Comparison of ENCODE assay signal across 36 cellular contexts in the genomic region with DNA sequence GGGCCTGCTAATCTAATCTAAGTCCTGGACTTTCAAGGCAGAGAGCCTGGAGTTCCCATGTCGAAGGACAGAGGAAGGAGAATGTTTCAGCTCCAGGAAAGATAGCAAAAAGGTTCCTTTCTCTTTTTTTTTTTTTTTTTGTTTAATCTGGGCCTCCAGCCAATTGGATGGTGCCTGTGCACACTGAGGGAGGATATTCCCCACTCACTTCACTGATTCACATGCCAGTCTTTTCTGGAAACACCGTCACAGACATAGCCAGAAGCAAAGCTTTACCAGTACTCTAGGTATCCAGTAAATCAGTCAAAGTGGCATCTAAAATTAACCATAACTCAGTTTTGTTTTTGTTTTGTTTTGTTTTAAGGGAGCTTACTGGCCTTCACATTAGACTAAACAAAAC.
DNase-seq lines count a peak whose midpoint lies in the region; ATAC-seq and TF ChIP-seq lines count a peak whose summit lies in the region.
"Had no signal": no experiment of that assay in that cellular context is flagged by ENCODE, and none has a peak within 500 bp of the region (broad histone marks: within the 10 kb centered on the region; RNA-seq: fewer than 3 reads in every experiment).

No MANE protein-coding gene starts in this region.

- intact Hi-C loops in MCF 10A (cut with micrococcal nuclease) (no loop called here), breast epithelium (cut with DNase I; ENCODE audit: low total_unique reads) (no loop called here)

- no peaks in the 10 kb centered on the region for H3K27me3 Mint-ChIP-seq in MCF 10A (ENCODE audit: insufficient read depth, unreplicated experiment)
- H3K27me3 Mint-ChIP-seq: activated CD8-positive, alpha-beta T cell treated with anti-CD3 and anti-CD28 coated beads for 36 hours; activated T-helper 17 cell treated with anti-CD3 and anti-CD28 coated beads, Interleukin-2, amount 50 U/mL, for 72 hours; CD4-positive, alpha-beta T cell; effector memory CD8-positive, alpha-beta T cell; natural killer cell treated with Interleukin-12 subunit alpha and Interleukin-12 subunit beta and Interleukin-15 and Interleukin-18, amount 100 ng/mL, for 72 hours; stimulated activated memory B cell treated with anti-CD40 and anti-IgM and Interleukin-4, amounts not matched to agents 10 μg/mL and 1 μg/mL and 100 μg/mL, for 72 hours had no signal

- no peaks in the 10 kb centered on the region for H3K9me3 Mint-ChIP-seq in MCF 10A (ENCODE audit: unreplicated experiment)
- H3K9me3 Mint-ChIP-seq: activated CD8-positive, alpha-beta T cell treated with anti-CD3 and anti-CD28 coated beads for 36 hours; CD4-positive, alpha-beta T cell; stimulated activated memory B cell treated with anti-CD40 and anti-IgM and Interleukin-4, amounts not matched to agents 10 μg/mL and 1 μg/mL and 100 μg/mL, for 72 hours had no signal

- H3K4me1 ChIP-seq in breast epithelium = no peaks in the 10 kb centered on the region
- H3K4me1 ChIP-seq: SJCRH30 had no signal

- no peaks in the 10 kb centered on the region for H3K4me1 Mint-ChIP-seq in MCF 10A (ENCODE audit: insufficient read depth, unreplicated experiment)
- H3K4me1 Mint-ChIP-seq: activated T-helper 17 cell treated with anti-CD3 and anti-CD28 coated beads, Interleukin-2, amount 50 U/mL, for 72 hours; stimulated activated memory B cell treated with anti-CD40 and anti-IgM and Interleukin-4, amounts not matched to agents 10 μg/mL and 1 μg/mL and 100 μg/mL, for 72 hours had no signal

- ATAC-seq in GM19455 (IDR thresholded peaks at IDR 0.05; ENCODE audit: unreplicated experiment) = no peak
- ATAC-seq: activated CD8-positive, alpha-beta T cell treated with anti-CD3 and anti-CD28 coated beads for 36 hours; activated naive CD4-positive, alpha-beta T cell treated with anti-CD3 and anti-CD28 coated beads, Interleukin-2, amount 50 U/mL, for 72 hours; activated T-helper 17 cell treated with anti-CD3 and anti-CD28 coated beads, Interleukin-2, amount 50 U/mL, for 72 hours; effector memory CD8-positive, alpha-beta T cell; GM12878; HepG2; mucosa of descending colon; natural killer cell treated with Interleukin-12 subunit alpha and Interleukin-12 subunit beta and Interleukin-15 and Interleukin-18, amount 100 ng/mL, for 72 hours; stimulated activated memory B cell treated with anti-CD40 and anti-IgM and Interleukin-4, amounts not matched to agents 10 μg/mL and 1 μg/mL and 100 μg/mL, for 72 hours had no signal

- no peak for TF ChIP-seq POLR2A in breast epithelium (IDR thresholded peaks at IDR 0.05)

- no peaks in the 10 kb centered on the region for H3K27me3 ChIP-seq in breast epithelium
- H3K27me3 ChIP-seq: cardiac muscle cell, SJCRH30 had no signal

- peak; percentile 21 for DNase-seq in MCF 10A (ENCODE audit: unreplicated experiment)
- DNase-seq in breast epithelium (ENCODE audit: low spot score in 2 of 2) = no peak
- peak; percentile 17 for DNase-seq in NCI-H2029 treated with DMSO at 0.1 percent for 48 hours (lab: John Stamatoyannopoulos, UW)
- peak; percentile 24 for DNase-seq in fibroblast of the aortic adventitia (ENCODE audit: low read depth)
- peak; percentile 36 for DNase-seq in superior temporal gyrus (ENCODE audit: extremely low spot score)
- DNase-seq in activated naive CD4-positive, alpha-beta T cell treated with anti-CD3 and anti-CD28 coated beads, Interleukin-2, amount 50 U/mL, for 16 hours = no peak
- DNase-seq in globus pallidus (ENCODE audit: low spot score) = no peak
- DNase-seq: activated CD4-positive, alpha-beta T cell treated with anti-CD3 and anti-CD28 coated beads for 1 hour; activated CD8-positive, alpha-beta T cell treated with anti-CD3 and anti-CD28 coated beads for 36 hours; AML-193; CD4-positive, alpha-beta T cell; cortex of kidney; effector memory CD8-positive, alpha-beta T cell; erythroblast; foreskin melanocyte; HCEC 1CT; Karpas-422; mucosa of descending colon; MV-4-11; NCI-H1436 treated with DMSO at 0.1 percent for 48 hours; NCI-H2107; NCI-H446 treated with DMSO at 0.1 percent for 48 hours; occipital lobe; SJCRH30; SW 1271 had no signal

- CTCF ChIA-PET in MCF 10A (lab: Yijun Ruan, JAX) = interaction anchor here (0.6 to 0.9 kb wide), 3 partner anchors 11 to 325 kb away, joined by 3 to 4 read pairs (median 3); no protein-coding TSS in a partner anchor

- BruUV-seq in MCF 10A (replicated peaks; lab: Mats Ljungman, UMichigan) = no TSS peak

- TF ChIP-seq CTCF in MCF 10A (IDR thresholded peaks at IDR 0.05; ENCODE audit: unreplicated experiment) = no peak
- no peak for TF ChIP-seq CTCF in breast epithelium (IDR thresholded peaks at IDR 0.05)
- no peak for TF ChIP-seq CTCF in fibroblast of the aortic adventitia (IDR thresholded peaks at IDR 0.05; ENCODE audit: insufficient read depth, low read length)

- POLR2A ChIA-PET in MCF 10A (lab: Yijun Ruan, JAX) = interaction anchor here (0.8 kb wide), 1 partner anchor 393 kb away, joined by 3 read pairs; no protein-coding TSS in a partner anchor

- no peak overlapping the region for H3K27ac Mint-ChIP-seq in MCF 10A (ENCODE audit: low read depth, unreplicated experiment)
- H3K27ac Mint-ChIP-seq: activated CD8-positive, alpha-beta T cell treated with anti-CD3 and anti-CD28 coated beads for 36 hours; activated naive CD4-positive, alpha-beta T cell treated with anti-CD3 and anti-CD28 coated beads, Interleukin-2, amount 50 U/mL, for 72 hours; activated T-helper 17 cell treated with anti-CD3 and anti-CD28 coated beads, Interleukin-2, amount 50 U/mL, for 72 hours; CD4-positive, alpha-beta T cell; effector memory CD8-positive, alpha-beta T cell; natural killer cell treated with Interleukin-12 subunit alpha and Interleukin-12 subunit beta and Interleukin-15 and Interleukin-18, amount 100 ng/mL, for 72 hours; stimulated activated memory B cell treated with anti-CD40 and anti-IgM and Interleukin-4, amounts not matched to agents 10 μg/mL and 1 μg/mL and 100 μg/mL, for 72 hours had no signal

- no peaks in the 10 kb centered on the region for H3K9me3 ChIP-seq in breast epithelium
- H3K9me3 ChIP-seq: mucosa of descending colon, SJCRH30 had no signal

- no peak overlapping the region for H3K27ac ChIP-seq in breast epithelium
- H3K27ac ChIP-seq: 22Rv1, cardiac muscle cell, SJCRH30 had no signal

- H3K4me3 ChIP-seq in breast epithelium (no peak overlapping the region), fibroblast of the aortic adventitia (ENCODE audit: low read depth, low read length) (no peak overlapping the region)
- H3K4me3 ChIP-seq: cardiac muscle cell, GM12878, lung, mucosa of descending colon, SJCRH30, skin epidermis had no signal

- no peak overlapping the region for H3K4me3 Mint-ChIP-seq in MCF 10A (ENCODE audit: unreplicated experiment)
- H3K4me3 Mint-ChIP-seq: activated CD8-positive, alpha-beta T cell treated with anti-CD3 and anti-CD28 coated beads for 36 hours; activated T-helper 17 cell treated with anti-CD3 and anti-CD28 coated beads, Interleukin-2, amount 50 U/mL, for 72 hours; CD4-positive, alpha-beta T cell; effector memory CD8-positive, alpha-beta T cell; natural killer cell treated with Interleukin-12 subunit alpha and Interleukin-12 subunit beta and Interleukin-15 and Interleukin-18, amount 100 ng/mL, for 72 hours; stimulated activated memory B cell treated with anti-CD40 and anti-IgM and Interleukin-4, amounts not matched to agents 10 μg/mL and 1 μg/mL and 100 μg/mL, for 72 hours had no signal

- no peaks in the 10 kb centered on the region for H3K36me3 ChIP-seq in breast epithelium
- H3K36me3 ChIP-seq: cardiac muscle cell, SJCRH30 had no signal

- H3K36me3 Mint-ChIP-seq in MCF 10A (ENCODE audit: insufficient read depth, unreplicated experiment) = no peaks in the 10 kb centered on the region
- H3K36me3 Mint-ChIP-seq: activated naive CD4-positive, alpha-beta T cell treated with anti-CD3 and anti-CD28 coated beads, Interleukin-2, amount 50 U/mL, for 72 hours; natural killer cell treated with Interleukin-12 subunit alpha and Interleukin-12 subunit beta and Interleukin-15 and Interleukin-18, amount 100 ng/mL, for 72 hours; stimulated activated memory B cell treated with anti-CD40 and anti-IgM and Interleukin-4, amounts not matched to agents 10 μg/mL and 1 μg/mL and 100 μg/mL, for 72 hours had no signal

Comparison
In these comparisons a context has a peak if more than half of its experiments do, and no peak if none do; other contexts are left out.
1. DNase-seq: peak in MCF 10A (single experiment), NCI-H2029 treated with DMSO at 0.1 percent for 48 hours (single experiment), fibroblast of the aortic adventitia (single experiment) and superior temporal gyrus (single experiment); none in breast epithelium (0 of 2), activated naive CD4-positive, alpha-beta T cell treated with anti-CD3 and anti-CD28 coated beads, Interleukin-2, amount 50 U/mL, for 16 hours (single experiment) and globus pallidus (single experiment).